In genomic region chr1:38818706-38819439, GRCh38 we compare ENCODE assay signal across 11 cellular contexts. TPM values are rescaled to one million over a fixed set of nuclear protein-coding genes. Genes with fewer than 3 reads are reported as not detected.
DNase-seq lines count a peak whose midpoint lies in the region; ATAC-seq and TF ChIP-seq lines count a peak whose summit lies in the region.
"Had no signal": no experiment of that assay in that cellular context is flagged by ENCODE, and none has a peak within 500 bp of the region (broad histone marks: within the 10 kb centered on the region; RNA-seq: fewer than 3 reads in every experiment).

No MANE protein-coding gene starts in this region.

- no peaks in the 10 kb centered on the region for H3K9me3 ChIP-seq in CD8-positive, alpha-beta T cell (ENCODE audit: low read length)
- H3K9me3 ChIP-seq in Panc1 (ENCODE audit: control insufficient read depth, insufficient read depth, low read depth, low read length) = no peaks in the 10 kb centered on the region
- no peaks in the 10 kb centered on the region for H3K9me3 ChIP-seq in iPS DF 6.9 (ENCODE audit: control insufficient read depth, insufficient read depth, low read length)
- no peaks in the 10 kb centered on the region for H3K9me3 ChIP-seq in prostate gland

- POLR2A ChIA-PET in CD8-positive, alpha-beta T cell (lab: Charles Lee) = no interaction called here
- POLR2A ChIA-PET in Panc1 (lab: Charles Lee) = interaction anchor here (0.6 kb wide), 2 partner anchors 18 to 304 kb away, joined by 3 to 5 read pairs; no protein-coding TSS in a partner anchor
- POLR2A ChIA-PET in activated CD4-positive, alpha-beta T cell treated with anti-CD3 and anti-CD28 coated beads, Interleukin-2, amount 10 ng/mL, durations not matched to agents 7 days and 5 days (lab: Charles Lee) = no interaction called here

- no TSS peak for BruUV-seq in Panc1 (replicated peaks; lab: Mats Ljungman, UMichigan)

- TF ChIP-seq POLR2A in prostate gland (IDR thresholded peaks at IDR 0.05) = no peak

- H3K9me3 Mint-ChIP-seq in CD8-positive, alpha-beta T cell = no peaks in the 10 kb centered on the region
- no peaks in the 10 kb centered on the region for H3K9me3 Mint-ChIP-seq in activated CD4-positive, alpha-beta T cell treated with anti-CD3 and anti-CD28 coated beads, Interleukin-2, amount 10 ng/mL, durations not matched to agents 7 days and 5 days

- H3K4me1 Mint-ChIP-seq in CD8-positive, alpha-beta T cell (ENCODE audit: low read depth) = peaks cover 14% of the 10 kb centered on the region
- peaks cover 22% of the 10 kb centered on the region for H3K4me1 Mint-ChIP-seq in activated CD4-positive, alpha-beta T cell treated with anti-CD3 and anti-CD28 coated beads, Interleukin-2, amount 10 ng/mL, durations not matched to agents 7 days and 5 days

- ATAC-seq in CD8-positive, alpha-beta T cell = no peak
- ATAC-seq in Panc1 = no peak
- no peak for ATAC-seq in HG02571 (IDR thresholded peaks at IDR 0.05; ENCODE audit: unreplicated experiment)

- no peaks in the 10 kb centered on the region for H3K36me3 ChIP-seq in CD8-positive, alpha-beta T cell (ENCODE audit: insufficient read depth, low read length)
- H3K36me3 ChIP-seq in Panc1 (ENCODE audit: control insufficient read depth, insufficient read depth, low read length) (0 out of 2 replicates have a peak, but pooled peaks cover 2% of the 10 kb centered on the region), iPS DF 6.9 (ENCODE audit: control insufficient read depth, insufficient read depth, low read length) (no peaks in the 10 kb centered on the region), prostate gland (no peaks in the 10 kb centered on the region)

- no peak overlapping the region for H3K27ac Mint-ChIP-seq in CD8-positive, alpha-beta T cell
- no peak overlapping the region for H3K27ac Mint-ChIP-seq in activated CD4-positive, alpha-beta T cell treated with anti-CD3 and anti-CD28 coated beads, Interleukin-2, amount 10 ng/mL, durations not matched to agents 7 days and 5 days

- intact Hi-C loops in CD8-positive, alpha-beta T cell (cut with DNase I, micrococcal nuclease) = loop anchor here (5.0 to 10.0 kb wide), 4 partner anchors 327 to 792 kb away; no protein-coding TSS in a partner anchor
- intact Hi-C loops in Panc1 (cut with micrococcal nuclease; ENCODE audit: unreplicated experiment) (no loop called here), prostate gland (cut with DNase I) (no loop called here)

- CTCF ChIA-PET in CD8-positive, alpha-beta T cell (lab: Charles Lee) = interaction anchor here (0.9 to 4.8 kb wide), 9 partner anchors 13 to 344 kb away, joined by 3 to 19 read pairs (median 4); no protein-coding TSS in a partner anchor
- CTCF ChIA-PET in Panc1 (lab: Charles Lee) = interaction anchor here (1.7 kb wide), 1 partner anchor 789 kb away, joined by 3 read pairs; no protein-coding TSS in a partner anchor
- CTCF ChIA-PET in activated CD4-positive, alpha-beta T cell treated with anti-CD3 and anti-CD28 coated beads, Interleukin-2, amount 10 ng/mL, durations not matched to agents 7 days and 5 days (lab: Charles Lee) = interaction anchor here (0.5 to 0.6 kb wide), 2 partner anchors 241 to 279 kb away, joined by 3 read pairs; no protein-coding TSS in a partner anchor

- peaks cover 20% of the 10 kb centered on the region for H3K4me1 ChIP-seq in CD8-positive, alpha-beta T cell (ENCODE audit: insufficient read depth, low read length)
- H3K4me1 ChIP-seq in Panc1 (ENCODE audit: control insufficient read depth, insufficient read depth, low read length) (peaks cover 6% of the 10 kb centered on the region; the same call in 1 of the 2 replicates), iPS DF 6.9 (ENCODE audit: control insufficient read depth, insufficient read depth, low read length) (no peaks in the 10 kb centered on the region; the same call in 1 of the 2 replicates), prostate gland (replicated peaks) (no peaks in the 10 kb centered on the region)

- peaks cover 56% of the 10 kb centered on the region for H3K27me3 Mint-ChIP-seq in CD8-positive, alpha-beta T cell (ENCODE audit: low read depth)
- H3K27me3 Mint-ChIP-seq in activated CD4-positive, alpha-beta T cell treated with anti-CD3 and anti-CD28 coated beads, Interleukin-2, amount 10 ng/mL, durations not matched to agents 7 days and 5 days = peaks cover 71% of the 10 kb centered on the region

- in situ Hi-C loops in Panc1 (cut with HindIII; ENCODE audit: low pct_unique_long_range_greater_than_20kb, low sequenced_read_pairs) = no loop called here

- H3K27me3 ChIP-seq in CD8-positive, alpha-beta T cell (ENCODE audit: insufficient read depth, low read length) = peaks cover 19% of the 10 kb centered on the region
- H3K27me3 ChIP-seq in Panc1 (ENCODE audit: control insufficient read depth, insufficient read depth, low read length) = peaks cover 29% of the 10 kb centered on the region
- no peaks in the 10 kb centered on the region; the same call in 1 of the 2 replicates for H3K27me3 ChIP-seq in iPS DF 6.9 (ENCODE audit: control insufficient read depth, insufficient read depth, low read length)
- peaks cover 9% of the 10 kb centered on the region for H3K27me3 ChIP-seq in prostate gland (replicated peaks; ENCODE audit: insufficient read depth)

- no peak for DNase-seq in CD8-positive, alpha-beta T cell
- DNase-seq in Panc1 (ENCODE audit: low read depth, low spot score) (no peak), iPS DF 6.9 (ENCODE audit: low read depth, low spot score) (no peak), prostate gland (ENCODE audit: low spot score) (no peak), DMS153 treated with DMSO at 0.1 percent for 48 hours (lab: John Stamatoyannopoulos, UW; ENCODE audit: unreplicated experiment) (no peak)
- no peak for DNase-seq in activated CD4-positive, alpha-beta T cell treated with anti-CD3 and anti-CD28 coated beads, Interleukin-2, amount 10 ng/mL, durations not matched to agents 7 days and 5 days
- no peak for DNase-seq in NK-92 treated with Interleukin-12 subunit alpha and Interleukin-12 subunit beta, amount 100 ng/mL, for 24 hours (lab: John Stamatoyannopoulos, UW)
- DNase-seq: DMS153, SW 1271 had no signal

- TF ChIP-seq CTCF in CD8-positive, alpha-beta T cell (IDR thresholded peaks at IDR 0.05) = no peak
- TF ChIP-seq CTCF in Panc1 (IDR thresholded peaks at IDR 0.05) (no peak), prostate gland (IDR thresholded peaks at IDR 0.05) (no peak)

- peak overlapping the region; percentile 26 for H3K4me3 Mint-ChIP-seq in CD8-positive, alpha-beta T cell
- no peak overlapping the region for H3K4me3 Mint-ChIP-seq in activated CD4-positive, alpha-beta T cell treated with anti-CD3 and anti-CD28 coated beads, Interleukin-2, amount 10 ng/mL, durations not matched to agents 7 days and 5 days

- no peak overlapping the region for H3K27ac ChIP-seq in CD8-positive, alpha-beta T cell (ENCODE audit: low read depth, low read length)
- no peak overlapping the region for H3K27ac ChIP-seq in Panc1 (ENCODE audit: low read length)
- H3K27ac ChIP-seq in iPS DF 6.9 (ENCODE audit: low read length) = no peak overlapping the region
- no peak overlapping the region for H3K27ac ChIP-seq in prostate gland
- H3K27ac ChIP-seq: epithelial cell of prostate had no signal

- peak overlapping the region; percentile 35 for H3K4me3 ChIP-seq in CD8-positive, alpha-beta T cell (ENCODE audit: low read depth, low read length)
- H3K4me3 ChIP-seq in Panc1 (ENCODE audit: low read depth in 2 of 2, low read length in 2 of 2) (peak overlapping the region; percentile 14 to 25; a peak in 2 of 4 replicates), iPS DF 6.9 (ENCODE audit: low read length) (peak overlapping the region; percentile 78; the same call in 1 of the 2 replicates), prostate gland (peak overlapping the region; percentile 8 to 18)

- WGBS in iPS DF 6.9 (ENCODE audit: insufficient coverage, insufficient read length) = no CpG with 5 or more reads among the region's 28 CpGs
- 12% methylated on average over 28 of the region's 28 CpGs for WGBS in prostate gland

- no peaks in the 10 kb centered on the region for H3K36me3 Mint-ChIP-seq in CD8-positive, alpha-beta T cell
- H3K36me3 Mint-ChIP-seq in activated CD4-positive, alpha-beta T cell treated with anti-CD3 and anti-CD28 coated beads, Interleukin-2, amount 10 ng/mL, durations not matched to agents 7 days and 5 days (ENCODE audit: low read depth) = no peaks in the 10 kb centered on the region

RNA-seq across cellular contexts. Expression of gene RRAGC, which starts 40.7 kb away (rescaled TPM):
- 10 to 100 TPM; 13.6 to 14.7 TPM for total RNA-seq in CD8-positive, alpha-beta T cell
- total RNA-seq in Panc1 (2021; ENCODE audit: unreplicated experiment) (44.3 TPM), prostate gland (10 to 100 TPM in 1 of 2 donors, 1 to 10 TPM in 1; 9.2 to 22.6 TPM)
- polyA plus RNA-seq in Panc1 (2012; ENCODE audit: insufficient read length) = 32.0 TPM
- 10 to 100 TPM; 17.2 to 17.5 TPM for total RNA-seq in activated CD4-positive, alpha-beta T cell treated with anti-CD3 and anti-CD28 coated beads, Interleukin-2, amount 10 ng/mL, durations not matched to agents 7 days and 5 days

RNA-seq across cellular contexts. Expression of gene MYCBP, which starts 54.3 kb away (rescaled TPM):
- total RNA-seq in CD8-positive, alpha-beta T cell = 1 to 10 TPM; 2.0 to 3.2 TPM
- total RNA-seq in Panc1 (2021; ENCODE audit: unreplicated experiment) (17.4 TPM), prostate gland (10 to 100 TPM; 25.7 to 45.9 TPM)
- 15.0 TPM for polyA plus RNA-seq in Panc1 (2012; ENCODE audit: insufficient read length)
- total RNA-seq in activated CD4-positive, alpha-beta T cell treated with anti-CD3 and anti-CD28 coated beads, Interleukin-2, amount 10 ng/mL, durations not matched to agents 7 days and 5 days = 10 to 100 TPM; 40.7 TPM

Comparison
In these comparisons a context has a peak if more than half of its experiments do, and no peak if none do; other contexts are left out.
1. H3K4me3 ChIP-seq: peak in every context shown above with its lines; median percentile 78 in iPS DF 6.9; 35 in CD8-positive, alpha-beta T cell; 20 in Panc1; 13 in prostate gland.
2. intact Hi-C loops: an anchor here in CD8-positive, alpha-beta T cell (5.0 to 10.0 kb wide); none called in Panc1 and prostate gland.